ENCODE assay signal across 19 cellular contexts in the genomic region with DNA sequence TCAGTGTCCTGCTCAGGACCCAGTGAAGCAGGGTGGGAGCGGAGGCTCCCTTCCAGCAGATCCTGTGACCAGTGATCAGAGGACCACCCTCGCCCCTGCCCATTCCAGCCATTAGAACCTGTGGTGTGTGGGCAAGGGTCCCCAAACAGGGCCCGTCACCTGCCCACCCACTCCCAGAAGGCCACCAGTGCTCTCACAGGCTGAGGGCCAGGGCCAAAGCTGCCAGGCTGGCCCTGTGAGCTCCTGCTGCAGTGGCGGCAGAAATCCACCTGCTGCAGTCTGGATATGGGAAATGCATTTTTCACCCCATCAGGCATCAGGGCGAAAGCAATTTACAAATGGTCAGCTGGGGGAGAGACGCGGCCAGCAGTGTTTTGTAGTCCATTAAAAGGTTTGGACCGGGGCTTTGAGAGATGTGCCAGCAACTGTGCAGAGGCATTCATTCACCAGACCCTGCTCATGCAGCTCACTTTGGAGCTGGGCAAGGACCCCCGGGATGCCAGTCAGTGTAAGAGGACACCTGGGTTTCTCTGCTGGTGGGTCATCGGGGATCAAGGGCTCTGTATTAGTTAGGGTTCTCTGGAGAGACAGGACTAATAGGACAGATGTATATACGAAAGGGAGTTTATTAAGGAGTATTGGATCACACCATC.
A peak's percentile ranks its signal among the peaks of the same experiment; 100 is the strongest.
DNase-seq lines count a peak whose midpoint lies in the region; ATAC-seq, FAIRE-seq and TF ChIP-seq lines count a peak whose summit lies in the region.
"Had no signal": no experiment of that assay in that cellular context is flagged by ENCODE, and none has a peak within 500 bp of the region (broad histone marks: within the 10 kb centered on the region; RNA-seq: fewer than 3 reads in every experiment).

No MANE protein-coding gene starts in this region.

- TF ChIP-seq EP300 in SK-N-SH (IDR thresholded peaks at IDR 0.05; ENCODE audit: borderline replicate concordance in 1 of 2, low read depth in 1 of 2, low read length in 1 of 2) = no peak
- no peak for TF ChIP-seq EP300 in sigmoid colon (IDR thresholded peaks at IDR 0.05)

- H2AFZ ChIP-seq in SK-N-SH (ENCODE audit: low read depth) = no peak overlapping the region
- H2AFZ ChIP-seq: GM23248 had no signal

- TF ChIP-seq RAD21 in SK-N-SH (IDR thresholded peaks at IDR 0.05; ENCODE audit: low read length) = 0 out of 2 replicates have a peak, but pooled peaks have one; percentile 2

- 97% methylated on average over 8 of the region's 11 CpGs for WGBS in SK-N-SH (ENCODE audit: low lambda C conversion rate)
- WGBS in sigmoid colon, 2 donors = 94 to 95% methylated on average over 11 of the region's 11 CpGs

- no peak overlapping the region for H3K4me3 Mint-ChIP-seq in stimulated activated naive B cell treated with anti-CD40 and anti-IgM and Interleukin-4, amounts not matched to agents 10 μg/mL and 1 μg/mL and 100 μg/mL, for 72 hours
- H3K4me3 Mint-ChIP-seq: B cell; CD4-positive, alpha-beta T cell had no signal

- peaks cover 14 to 52% of the 10 kb centered on the region in 2 experiments; a peak in 3 of 4 replicates for H3K4me1 ChIP-seq in SK-N-SH (ENCODE audit: control insufficient read depth in 1 of 2, insufficient read depth in 2 of 2, low read depth in 1 of 2, low read length in 1 of 2)
- H3K4me1 ChIP-seq in sigmoid colon = peaks cover 0 to 28% (median 21%) of the 10 kb centered on the region in 4 donors
- H3K4me1 ChIP-seq: A549, Caco-2 had no signal

- no peak overlapping the region for H3K27ac Mint-ChIP-seq in stimulated activated naive B cell treated with anti-CD40 and anti-IgM and Interleukin-4, amounts not matched to agents 10 μg/mL and 1 μg/mL and 100 μg/mL, for 72 hours
- H3K27ac Mint-ChIP-seq: B cell had no signal

- DNase-seq in SK-N-SH (peak; percentile 23), bronchial epithelial cell (ENCODE audit: low read depth) (no peak), sigmoid colon (peak; percentile 56), NCI-H2171 (lab: John Stamatoyannopoulos, UW) (no peak), cerebellar nuclear complex (lab: John Stamatoyannopoulos, UW) (no peak)
- no peak for DNase-seq in stimulated activated naive B cell treated with anti-CD40 and anti-IgM and Interleukin-4, amounts not matched to agents 10 μg/mL and 1 μg/mL and 100 μg/mL, for 72 hours
- DNase-seq: Caco-2; CD4-positive, alpha-beta T cell; GM23248 had no signal

- POLR2A ChIA-PET in SK-N-SH (lab: Yijun Ruan, JAX) = interaction anchor here (2.0 to 2.1 kb wide), 2 partner anchors 43 to 57 kb away, joined by 4 to 8 read pairs; no protein-coding TSS in a partner anchor

- intact Hi-C loops in sigmoid colon (cut with DNase I) = no loop called here

- no peak for TF ChIP-seq POLR2A in sigmoid colon (IDR thresholded peaks at IDR 0.05)

- peaks cover 9 to 21% of the 10 kb centered on the region in 2 donors for H3K36me3 Mint-ChIP-seq in stimulated activated naive B cell treated with anti-CD40 and anti-IgM and Interleukin-4, amounts not matched to agents 10 μg/mL and 1 μg/mL and 100 μg/mL, for 72 hours

- H3K4me3 ChIP-seq in SK-N-SH (ENCODE audit: low read depth in 2 of 2, low read length in 1 of 2) (no peak overlapping the region), bronchial epithelial cell (ENCODE audit: low read depth, low read length) (no peak overlapping the region), sigmoid colon (no peak overlapping the region)
- H3K4me3 ChIP-seq: A549, GM23248, HAP-1 had no signal

- no peaks in the 10 kb centered on the region for H3K79me2 ChIP-seq in SK-N-SH (ENCODE audit: insufficient read depth)

- peaks cover 0 to 6% of the 10 kb centered on the region in 2 experiments for H3K36me3 ChIP-seq in SK-N-SH (replicated peaks in 1 of 2; ENCODE audit: control insufficient read depth in 1 of 2, insufficient read depth in 2 of 2, low read length in 1 of 2)
- H3K36me3 ChIP-seq in bronchial epithelial cell (ENCODE audit: control insufficient read depth, insufficient read depth, low read length) = no peaks in the 10 kb centered on the region
- H3K36me3 ChIP-seq in sigmoid colon = peaks cover 0 to 10% (median 2%) of the 10 kb centered on the region in 4 donors
- H3K36me3 ChIP-seq: HAP-1 had no signal

- peak; percentile 43 for FAIRE-seq in bronchial epithelial cell (lab: Jason Lieb, UNC)
- FAIRE-seq: A549, D721Med, G401.6, GM12892 had no signal

- H3F3A ChIP-seq in SK-N-SH (replicated peaks; ENCODE audit: insufficient read depth) = no peaks in the 10 kb centered on the region

- peaks cover 0 to 7% of the 10 kb centered on the region in 2 donors for H3K27me3 Mint-ChIP-seq in stimulated activated naive B cell treated with anti-CD40 and anti-IgM and Interleukin-4, amounts not matched to agents 10 μg/mL and 1 μg/mL and 100 μg/mL, for 72 hours
- H3K27me3 Mint-ChIP-seq: B cell; CD4-positive, alpha-beta T cell had no signal

- peak overlapping the region in 1 of 2 experiments; percentile 99; a peak in 2 of 4 replicates for H3K27ac ChIP-seq in SK-N-SH (ENCODE audit: low read depth in 2 of 2, low read length in 1 of 2)
- H3K27ac ChIP-seq in layer of hippocampus (ENCODE audit: low read depth, low read length) = peak overlapping the region; percentile 80
- H3K27ac ChIP-seq in sigmoid colon = no peak overlapping the region
- H3K27ac ChIP-seq: 22Rv1, A549, C4-2B, GM23248 had no signal

- peaks cover 15 to 22% of the 10 kb centered on the region in 2 donors for H3K4me1 Mint-ChIP-seq in stimulated activated naive B cell treated with anti-CD40 and anti-IgM and Interleukin-4, amounts not matched to agents 10 μg/mL and 1 μg/mL and 100 μg/mL, for 72 hours

- H4K20me1 ChIP-seq in SK-N-SH (ENCODE audit: insufficient read depth) = peaks cover 3% of the 10 kb centered on the region; the same call in 1 of the 2 replicates

- no peaks in the 10 kb centered on the region for H3K9me3 ChIP-seq in SK-N-SH
- no peaks in the 10 kb centered on the region for H3K9me3 ChIP-seq in sigmoid colon
- H3K9me3 ChIP-seq: A549, Caco-2, HAP-1 had no signal

- no peaks in the 10 kb centered on the region; the same call in 1 of the 2 replicates for H3K27me3 ChIP-seq in SK-N-SH (ENCODE audit: insufficient read depth)
- H3K27me3 ChIP-seq in bronchial epithelial cell (ENCODE audit: control insufficient read depth, insufficient read depth, low read length) = no peaks in the 10 kb centered on the region
- no peaks in the 10 kb centered on the region for H3K27me3 ChIP-seq in layer of hippocampus (ENCODE audit: control insufficient read depth, insufficient read depth, low read length)
- no peaks in the 10 kb centered on the region for H3K27me3 ChIP-seq in sigmoid colon

- no peaks in the 10 kb centered on the region for H3K9me3 Mint-ChIP-seq in stimulated activated naive B cell treated with anti-CD40 and anti-IgM and Interleukin-4, amounts not matched to agents 10 μg/mL and 1 μg/mL and 100 μg/mL, for 72 hours
- H3K9me3 Mint-ChIP-seq: CD4-positive, alpha-beta T cell had no signal

- H3K4me2 ChIP-seq in SK-N-SH = no peak overlapping the region
- H3K4me2 ChIP-seq: A549 had no signal

- CTCF ChIA-PET in SK-N-SH (lab: Yijun Ruan, JAX) = interaction anchor here (1.9 to 8.2 kb wide), 5 partner anchors 56 to 130 kb away, joined by 5 to 67 read pairs (median 10); partner anchors contain the start of gene PRLHR

- TF ChIP-seq CTCF in SK-N-SH (IDR thresholded peaks at IDR 0.05) (no peak), bronchial epithelial cell (IDR thresholded peaks at IDR 0.05; ENCODE audit: insufficient read depth, low read length, severe bottlenecking) (no peak), sigmoid colon (IDR thresholded peaks at IDR 0.05) (no peak)

- H3K9me2 ChIP-seq in SK-N-SH = no peaks in the 10 kb centered on the region

- ATAC-seq in SK-N-SH treated with all-trans-retinoic acid at 6 μM for 48 hours = no peak
- ATAC-seq in stimulated activated naive B cell treated with anti-CD40 and anti-IgM and Interleukin-4, amounts not matched to agents 10 μg/mL and 1 μg/mL and 100 μg/mL, for 72 hours (replicated peaks) = no peak
- ATAC-seq: A549 had no signal

- H3K9ac ChIP-seq in SK-N-SH = no peak overlapping the region
- H3K9ac ChIP-seq: GM23248 had no signal

TF ChIP-seq in SK-N-SH, 30 proteins besides CTCF, POLR2A, EP300 and RAD21 (continues in another document):
- TF ChIP-seq FOXM1 (IDR thresholded peaks at IDR 0.05; ENCODE audit: low read depth) (no peak), MXI1 (IDR thresholded peaks at IDR 0.05; ENCODE audit: low read depth, low read length) (no peak), TEAD4 (IDR thresholded peaks at IDR 0.05; ENCODE audit: borderline replicate concordance, insufficient read depth) (no peak), EZH2phosphoT487 (IDR thresholded peaks at IDR 0.05; ENCODE audit: borderline replicate concordance, low read depth) (no peak), TAF1 (IDR thresholded peaks at IDR 0.05; ENCODE audit: borderline replicate concordance, low read depth, low read length) (no peak), TCF12 (IDR thresholded peaks at IDR 0.05) (no peak), RCOR1 (IDR thresholded peaks at IDR 0.05; ENCODE audit: low read length) (no peak)

TF ChIP-seq in SK-N-SH treated with all-trans-retinoic acid at 6 μM for 48 hours, 23 proteins besides CTCF, POLR2A, EP300 and RAD21 (continues in another document):
- TF ChIP-seq ARNTL (CRISPR knock-in tag; IDR thresholded peaks at IDR 0.05; ENCODE audit: borderline replicate concordance, low read depth) = no peak
- TF ChIP-seq CSRNP3 (CRISPR knock-in tag; IDR thresholded peaks at IDR 0.05) = no peak

Comparison
In these comparisons a context has a peak if more than half of its experiments do, and no peak if none do; other contexts are left out.
1. DNase-seq: peak in SK-N-SH (single experiment) and sigmoid colon (single experiment); none in bronchial epithelial cell (single experiment), NCI-H2171 (single experiment), cerebellar nuclear complex (0 of 2) and stimulated activated naive B cell treated with anti-CD40 and anti-IgM and Interleukin-4, amounts not matched to agents 10 μg/mL and 1 μg/mL and 100 μg/mL, for 72 hours (single experiment).